In genomic region chr21:20998886-20999285, GRCh38 we compare ENCODE assay signal across 8 cellular contexts. TPM values are rescaled to one million over a fixed set of nuclear protein-coding genes. Genes with fewer than 3 reads are reported as not detected.
A peak's percentile ranks its signal among the peaks of the same experiment; 100 is the strongest.
DNase-seq lines count a peak whose midpoint lies in the region; ATAC-seq, FAIRE-seq and TF ChIP-seq lines count a peak whose summit lies in the region.

No MANE protein-coding gene starts in this region.

- no peak for TF ChIP-seq CTCF in breast epithelium (IDR thresholded peaks at IDR 0.05)
- TF ChIP-seq CTCF in MCF 10A (IDR thresholded peaks at IDR 0.05; ENCODE audit: unreplicated experiment), result no peak
- TF ChIP-seq CTCF in cardiac fibroblast (IDR thresholded peaks at IDR 0.05; ENCODE audit: low read depth, low read length), result no peak
- TF ChIP-seq CTCF in type B pancreatic cell (conservative IDR thresholded peaks at IDR 0.05), result no peak

- no peak overlapping the region for H3K27ac ChIP-seq in breast epithelium
- H3K27ac ChIP-seq in muscle layer of duodenum (ENCODE audit: low read length), result no peak overlapping the region

- TF ChIP-seq POLR2A in breast epithelium (IDR thresholded peaks at IDR 0.05), result no peak

- POLR2A ChIA-PET in MCF 10A (lab: Yijun Ruan, JAX), result no interaction called here

- DNase-seq in breast epithelium (ENCODE audit: low spot score in 2 of 2) (no peak), MCF 10A (ENCODE audit: unreplicated experiment) (no peak), cardiac fibroblast (ENCODE audit: low read depth in 2 of 2) (peak in 1 of 2 donors; percentile 1), type B pancreatic cell (ENCODE audit: extremely low spot score, unreplicated experiment) (no peak), RCC 7860 (ENCODE audit: low spot score) (no peak), NCI-H2196 (lab: John Stamatoyannopoulos, UW; ENCODE audit: unreplicated experiment) (no peak)

- no peak overlapping the region for H3K4me3 Mint-ChIP-seq in MCF 10A (ENCODE audit: unreplicated experiment)
- peak overlapping the region; percentile 90 for H3K4me3 Mint-ChIP-seq in type B pancreatic cell

- no peaks in the 10 kb centered on the region for H3K36me3 ChIP-seq in breast epithelium
- H3K36me3 ChIP-seq in muscle layer of duodenum (ENCODE audit: control insufficient read depth in 1 of 2, insufficient read depth in 2 of 2, low read length in 2 of 2), result no peaks in the 10 kb centered on the region

- H3K9me3 Mint-ChIP-seq in MCF 10A (ENCODE audit: unreplicated experiment) (no peaks in the 10 kb centered on the region), type B pancreatic cell (no peaks in the 10 kb centered on the region)

- H3K4me1 Mint-ChIP-seq in MCF 10A (ENCODE audit: insufficient read depth, unreplicated experiment) (peaks cover 5% of the 10 kb centered on the region), type B pancreatic cell (ENCODE audit: unreplicated experiment) (peaks cover 4% of the 10 kb centered on the region)

- H3K4me3 ChIP-seq in breast epithelium (peak overlapping the region; percentile 45 to 83 (median 63)), cardiac fibroblast (replicated peaks in 1 of 2; ENCODE audit: low read depth in 2 of 2, low read length in 2 of 2) (peak overlapping the region; percentile 51 to 67), muscle layer of duodenum (ENCODE audit: low read depth in 1 of 2, low read length in 2 of 2) (peak overlapping the region; percentile 64 to 85)

- H3K27ac Mint-ChIP-seq in MCF 10A (ENCODE audit: low read depth, unreplicated experiment) (no peak overlapping the region), type B pancreatic cell (peak overlapping the region; percentile 83)

- H3K27me3 Mint-ChIP-seq in MCF 10A (ENCODE audit: insufficient read depth, unreplicated experiment) (no peaks in the 10 kb centered on the region), type B pancreatic cell (peaks cover 44% of the 10 kb centered on the region)

- no TSS peak for BruUV-seq in MCF 10A (replicated peaks; lab: Mats Ljungman, UMichigan)

- CTCF ChIA-PET in MCF 10A (lab: Yijun Ruan, JAX), result interaction anchor here (0.6 to 1.5 kb wide), 6 partner anchors 12 to 918 kb away, joined by 3 to 5 read pairs (median 3); no protein-coding TSS in a partner anchor

- H3K9me3 ChIP-seq in breast epithelium (no peaks in the 10 kb centered on the region), muscle layer of duodenum (ENCODE audit: control insufficient read depth in 1 of 2, low read length in 2 of 2) (no peaks in the 10 kb centered on the region)

- intact Hi-C loops in breast epithelium (cut with DNase I; ENCODE audit: low total_unique reads) (no loop called here), MCF 10A (cut with micrococcal nuclease) (loop anchor here (1.0 to 5.0 kb wide), 2 partner anchors 233 to 1793 kb away; no protein-coding TSS in a partner anchor)

- FAIRE-seq in RCC 7860 (lab: Jason Lieb, UNC), result no peak

- H3K36me3 Mint-ChIP-seq in MCF 10A (ENCODE audit: insufficient read depth, unreplicated experiment) (no peaks in the 10 kb centered on the region), type B pancreatic cell (no peaks in the 10 kb centered on the region)

- ATAC-seq in HG02763 (IDR thresholded peaks at IDR 0.05; ENCODE audit: unreplicated experiment), result no peak

- peaks cover 0 to 3% of the 10 kb centered on the region in 2 donors for H3K4me1 ChIP-seq in breast epithelium
- peaks cover 0 to 20% of the 10 kb centered on the region in 2 donors for H3K4me1 ChIP-seq in muscle layer of duodenum (ENCODE audit: control insufficient read depth in 1 of 2, insufficient read depth in 2 of 2, low read length in 2 of 2)

- H3K27me3 ChIP-seq in breast epithelium (no peaks in the 10 kb centered on the region), muscle layer of duodenum (ENCODE audit: low read depth, low read length) (no peaks in the 10 kb centered on the region)

RNA-seq across cellular contexts. Expression of gene NCAM2, which starts 0.7 kb away (rescaled TPM):
- 1 to 10 TPM; 2.6 to 6.3 (median 3.6) TPM for total RNA-seq in breast epithelium
- not detected in 2 replicates for total RNA-seq in MCF 10A (2022)
- 5.3 and 22.6 TPM in 2 replicates for total RNA-seq in type B pancreatic cell (ENCODE audit: low replicate concordance)
